Comparison of ENCODE assay signal across 20 cellular contexts in genomic region chr11:75986966-75987365, GRCh38.
"Had no signal": no experiment of that assay in that cellular context is flagged by ENCODE, and none has a peak within 500 bp of the region (broad histone marks: within the 10 kb centered on the region; RNA-seq: fewer than 3 reads in every experiment).

No MANE protein-coding gene starts in this region.

- DNase-seq: activated CD4-positive, alpha-beta T cell treated with anti-CD3 and anti-CD28 coated beads, Interleukin-2, amount 10 ng/mL, durations not matched to agents 24 days and 14 days; activated CD8-positive, alpha-beta T cell treated with anti-CD3 and anti-CD28 coated beads for 36 hours; activated naive CD4-positive, alpha-beta T cell treated with Interleukin-2 at 50 U/mL for 16 hours; activated T-cell treated with anti-CD3 and anti-CD28 coated beads, Interleukin-2, amount 50 U/mL, for 1 hour; brain microvascular endothelial cell; cerebellar nuclear complex; effector memory CD8-positive, alpha-beta T cell; foreskin keratinocyte; glutamatergic neuron; hippocampal formation; islet precursor cell; left colon; nephron progenitor cell; nucleus accumbens; stimulated activated CD4-positive, alpha-beta T cell treated with anti-CD3 and anti-CD28 coated beads, Interleukin-12 subunit alpha, Interleukin-12 subunit beta, amount 100 ng/mL, for 4 hours; stimulated activated CD4-positive, alpha-beta T cell treated with anti-CD3 and anti-CD28 coated beads, Interleukin-1b, Interleukin-23, amount 100 ng/mL, for 48 hours; stimulated activated CD8-positive, alpha-beta memory T cell treated with anti-CD3 and anti-CD28 coated beads, Interleukin-4, amount 100 ng/mL, for 48 hours; stimulated activated naive CD4-positive, alpha-beta T cell; thyroid gland had no signal

- H3K4me3 ChIP-seq: lung, thyroid gland had no signal
